18 cellular contexts compared by ENCODE assay signal in genomic region chr21:42744520-42745445, GRCh38.
A peak's percentile ranks its signal among the peaks of the same experiment; 100 is the strongest.
DNase-seq lines count a peak whose midpoint lies in the region; ATAC-seq and TF ChIP-seq lines count a peak whose summit lies in the region.
"Had no signal": no experiment of that assay in that cellular context is flagged by ENCODE, and none has a peak within 500 bp of the region (broad histone marks: within the 10 kb centered on the region; RNA-seq: fewer than 3 reads in every experiment).

No MANE protein-coding gene starts in this region.

- H3K36me3 Mint-ChIP-seq in activated CD4-positive, alpha-beta T cell treated with anti-CD3 and anti-CD28 coated beads, Interleukin-2, amount 10 ng/mL, durations not matched to agents 7 days and 5 days (ENCODE audit: low read depth), result peaks cover 2% of the 10 kb centered on the region
- peaks cover 5% of the 10 kb centered on the region for H3K36me3 Mint-ChIP-seq in T-cell
- peaks cover 0 to 9% (median 7%) of the 10 kb centered on the region in 5 donors for H3K36me3 Mint-ChIP-seq in naive thymus-derived CD4-positive, alpha-beta T cell

- intact Hi-C loops in naive thymus-derived CD4-positive, alpha-beta T cell (cut with micrococcal nuclease), result loop anchor here in 1 of 2 donors (5.0 to 10.0 kb wide), 2 partner anchors 38 to 70 kb away; no protein-coding TSS in a partner anchor
- intact Hi-C loops in upper lobe of right lung (cut with DNase I), result no loop called here

- no peaks in the 10 kb centered on the region for H3K36me3 ChIP-seq in naive thymus-derived CD4-positive, alpha-beta T cell (ENCODE audit: control insufficient read depth in 2 of 3, insufficient read depth in 3 of 3, low read length in 3 of 3)
- H3K36me3 ChIP-seq in upper lobe of right lung, result no peaks in the 10 kb centered on the region
- H3K36me3 ChIP-seq: SJCRH30 had no signal

- H3K4me1 Mint-ChIP-seq in activated CD4-positive, alpha-beta T cell treated with anti-CD3 and anti-CD28 coated beads, Interleukin-2, amount 10 ng/mL, durations not matched to agents 7 days and 5 days, result peaks cover 30% of the 10 kb centered on the region
- H3K4me1 Mint-ChIP-seq in T-cell, result peaks cover 28 to 35% (median 32%) of the 10 kb centered on the region in 3 donors
- peaks cover 18 to 50% (median 32%) of the 10 kb centered on the region in 7 donors for H3K4me1 Mint-ChIP-seq in naive thymus-derived CD4-positive, alpha-beta T cell

- H3K4me3 ChIP-seq in naive thymus-derived CD4-positive, alpha-beta T cell (ENCODE audit: low read length), result no peak overlapping the region
- no peak overlapping the region for H3K4me3 ChIP-seq in upper lobe of right lung
- H3K4me3 ChIP-seq: GM23248, SJCRH30 had no signal

- no peak for DNase-seq in activated CD4-positive, alpha-beta T cell treated with anti-CD3 and anti-CD28 coated beads, Interleukin-2, amount 10 ng/mL, durations not matched to agents 7 days and 5 days
- no peak for DNase-seq in activated CD4-positive, alpha-beta T cell treated with anti-CD3 and anti-CD28 coated beads, Interleukin-2, amount 50 U/mL, for 4 hours
- no peak for DNase-seq in T-cell
- no peak for DNase-seq in naive thymus-derived CD4-positive, alpha-beta T cell
- peak; percentile 54 for DNase-seq in upper lobe of right lung
- no peak for DNase-seq in islet precursor cell
- DNase-seq in activated T-cell treated with anti-CD3 and anti-CD28 coated beads, Interleukin-2, amount 50 U/mL, for 1 hour, result no peak
- DNase-seq: 8988T, GM23248, MV-4-11, NCI-H1417 treated with DMSO at 0.1 percent for 48 hours, NCI-H2029 treated with DMSO at 0.1 percent for 48 hours, NCI-H524, OCI-M1, RPMI8226, SJCRH30 had no signal

- no peak overlapping the region for H3K27ac ChIP-seq in naive thymus-derived CD4-positive, alpha-beta T cell (ENCODE audit: low read depth, low read length)
- no peak overlapping the region for H3K27ac ChIP-seq in upper lobe of right lung
- H3K27ac ChIP-seq: GM23248, SJCRH30 had no signal

- peak overlapping the region; percentile 46 for H3K27ac Mint-ChIP-seq in activated CD4-positive, alpha-beta T cell treated with anti-CD3 and anti-CD28 coated beads, Interleukin-2, amount 10 ng/mL, durations not matched to agents 7 days and 5 days
- peak overlapping the region; percentile 74 to 99 for H3K27ac Mint-ChIP-seq in T-cell
- H3K27ac Mint-ChIP-seq in naive thymus-derived CD4-positive, alpha-beta T cell, result peak overlapping the region; percentile 33 to 87 (median 78)

- CTCF ChIA-PET in activated CD4-positive, alpha-beta T cell treated with anti-CD3 and anti-CD28 coated beads, Interleukin-2, amount 10 ng/mL, durations not matched to agents 7 days and 5 days (lab: Charles Lee), result interaction anchor here (2.7 kb wide), 1 partner anchor 10 kb away, joined by 9 read pairs; no protein-coding TSS in a partner anchor
- CTCF ChIA-PET in T-cell (lab: Charles Lee), result no interaction called here
- CTCF ChIA-PET in naive thymus-derived CD4-positive, alpha-beta T cell (lab: Charles Lee), result interaction anchor here (0.7 kb wide), 1 partner anchor 243 kb away, joined by 10 read pairs; no protein-coding TSS in a partner anchor

- POLR2A ChIA-PET in activated CD4-positive, alpha-beta T cell treated with anti-CD3 and anti-CD28 coated beads, Interleukin-2, amount 10 ng/mL, durations not matched to agents 7 days and 5 days (lab: Charles Lee), result no interaction called here
- POLR2A ChIA-PET in T-cell (lab: Charles Lee), result no interaction called here
- POLR2A ChIA-PET in naive thymus-derived CD4-positive, alpha-beta T cell (lab: Charles Lee), result interaction anchor here (3.2 to 4.3 kb wide), 2 partner anchors 8 to 37 kb away, joined by 35 to 37 read pairs; no protein-coding TSS in a partner anchor

- H3K4me1 ChIP-seq in naive thymus-derived CD4-positive, alpha-beta T cell (ENCODE audit: control insufficient read depth in 2 of 2, insufficient read depth in 2 of 2, low read length in 2 of 2), result peaks cover 19 to 26% of the 10 kb centered on the region in 2 donors
- peaks cover 5% of the 10 kb centered on the region for H3K4me1 ChIP-seq in upper lobe of right lung

- H3K9me3 Mint-ChIP-seq in activated CD4-positive, alpha-beta T cell treated with anti-CD3 and anti-CD28 coated beads, Interleukin-2, amount 10 ng/mL, durations not matched to agents 7 days and 5 days, result no peaks in the 10 kb centered on the region
- H3K9me3 Mint-ChIP-seq in T-cell, result no peaks in the 10 kb centered on the region
- H3K9me3 Mint-ChIP-seq in naive thymus-derived CD4-positive, alpha-beta T cell, result no peaks in the 10 kb centered on the region
- H3K9me3 Mint-ChIP-seq: IgD-negative memory B cell had no signal

- H3K4me3 Mint-ChIP-seq in activated CD4-positive, alpha-beta T cell treated with anti-CD3 and anti-CD28 coated beads, Interleukin-2, amount 10 ng/mL, durations not matched to agents 7 days and 5 days, result no peak overlapping the region
- no peak overlapping the region for H3K4me3 Mint-ChIP-seq in T-cell
- H3K4me3 Mint-ChIP-seq in naive thymus-derived CD4-positive, alpha-beta T cell, result peak overlapping the region in 3 of 10 donors; percentile 7 to 39 (median 16)

- no peaks in the 10 kb centered on the region for H3K27me3 Mint-ChIP-seq in activated CD4-positive, alpha-beta T cell treated with anti-CD3 and anti-CD28 coated beads, Interleukin-2, amount 10 ng/mL, durations not matched to agents 7 days and 5 days
- H3K27me3 Mint-ChIP-seq in T-cell, result no peaks in the 10 kb centered on the region
- no peaks in the 10 kb centered on the region for H3K27me3 Mint-ChIP-seq in naive thymus-derived CD4-positive, alpha-beta T cell

- ATAC-seq in T-cell (replicated peaks in 1 of 4), result no peak
- ATAC-seq in naive thymus-derived CD4-positive, alpha-beta T cell, result no peak
- no peak for ATAC-seq in upper lobe of right lung
- ATAC-seq in GM21423 (IDR thresholded peaks at IDR 0.05; ENCODE audit: unreplicated experiment), result no peak

- TF ChIP-seq CTCF in upper lobe of right lung (IDR thresholded peaks at IDR 0.05), result no peak

- H3K9me3 ChIP-seq in naive thymus-derived CD4-positive, alpha-beta T cell (ENCODE audit: control insufficient read depth in 2 of 3, low read length in 3 of 3), result no peaks in the 10 kb centered on the region
- no peaks in the 10 kb centered on the region for H3K9me3 ChIP-seq in upper lobe of right lung
- H3K9me3 ChIP-seq: SJCRH30 had no signal

- no peaks in the 10 kb centered on the region for H3K27me3 ChIP-seq in naive thymus-derived CD4-positive, alpha-beta T cell (ENCODE audit: control insufficient read depth in 2 of 2, insufficient read depth in 2 of 2, low read length in 2 of 2)
- H3K27me3 ChIP-seq in upper lobe of right lung, result no peaks in the 10 kb centered on the region
- H3K27me3 ChIP-seq: SJCRH30 had no signal

Comparison
In these comparisons a context has a peak if more than half of its experiments do, and no peak if none do; other contexts are left out.
1. CTCF ChIA-PET loops: an anchor here in activated CD4-positive, alpha-beta T cell treated with anti-CD3 and anti-CD28 coated beads, Interleukin-2, amount 10 ng/mL, durations not matched to agents 7 days and 5 days (2.7 kb wide) and naive thymus-derived CD4-positive, alpha-beta T cell (0.7 kb wide); none called in T-cell.